In the genomic region with DNA sequence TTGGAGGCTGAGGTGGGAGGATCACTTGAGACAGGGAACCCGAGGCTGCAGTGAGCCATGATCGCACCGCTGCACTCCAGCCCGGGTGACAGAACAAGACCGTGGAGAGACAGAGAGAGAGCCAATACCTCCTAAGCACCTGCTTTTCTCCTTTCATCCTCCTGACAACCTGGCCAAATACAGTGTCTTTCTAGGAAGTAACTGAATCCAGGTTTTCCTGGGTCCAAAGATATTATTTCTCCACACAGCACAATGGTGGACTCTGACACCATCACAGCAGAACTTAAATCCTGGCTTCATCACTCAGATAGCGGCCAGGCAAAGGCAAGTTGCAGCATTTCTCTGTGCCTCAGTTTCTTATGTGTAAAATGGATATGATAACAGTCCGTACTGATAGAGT, we compare ENCODE assay signal across 18 cellular contexts. TPM values are rescaled to one million over a fixed set of nuclear protein-coding genes. Genes with fewer than 3 reads are reported as not detected.
A peak's percentile ranks its signal among the peaks of the same experiment; 100 is the strongest.
DNase-seq lines count a peak whose midpoint lies in the region; ATAC-seq, FAIRE-seq and TF ChIP-seq lines count a peak whose summit lies in the region.
"Had no signal": no experiment of that assay in that cellular context is flagged by ENCODE, and none has a peak within 500 bp of the region (broad histone marks: within the 10 kb centered on the region; RNA-seq: fewer than 3 reads in every experiment).

No MANE protein-coding gene starts in this region.

- intact Hi-C loops in heart right ventricle (cut with DNase I) (loop anchor here in 3 of 10 donors (2.0 kb wide), 1 partner anchor 32 kb away; no protein-coding TSS in a partner anchor), Right ventricle myocardium superior (cut with DNase I) (loop anchor here (2.0 kb wide), 1 partner anchor 16 kb away; no protein-coding TSS in a partner anchor), kidney (cut with DNase I) (no loop called here), sigmoid colon (cut with DNase I) (no loop called here), upper lobe of right lung (cut with DNase I) (no loop called here)

- TF ChIP-seq CTCF in heart right ventricle (IDR thresholded peaks at IDR 0.05) (no peak), kidney (IDR thresholded peaks at IDR 0.05; ENCODE audit: borderline replicate concordance, extremely low read depth, insufficient read depth) (no peak), sigmoid colon (IDR thresholded peaks at IDR 0.05) (no peak), upper lobe of right lung (IDR thresholded peaks at IDR 0.05) (no peak)

- DNase-seq in heart right ventricle (no peak), Right ventricle myocardium superior (no peak), kidney (no peak), sigmoid colon (peak; percentile 21), upper lobe of right lung (no peak), islet precursor cell (no peak), AG08396 (ENCODE audit: low spot score) (no peak), epidermal melanocyte (ENCODE audit: insufficient read length, low spot score) (no peak)
- DNase-seq: activated CD4-positive, alpha-beta T cell treated with anti-CD3 and anti-CD28 coated beads for 36 hours; activated effector memory CD4-positive, alpha-beta T cell treated with anti-CD3 and anti-CD28 coated beads, Interleukin-2, amount 50 U/mL, for 16 hours; IMR-90; MG63; NCI-H1694 treated with DMSO at 0.1 percent for 48 hours; NCI-H226; stimulated activated CD4-positive, alpha-beta T cell treated with anti-CD3 and anti-CD28 coated beads, Interleukin-1b, Interleukin-23, amount 100 ng/mL, for 48 hours had no signal

- peaks cover 0 to 9% (median 0%) of the 10 kb centered on the region in 11 donors for H3K9me3 ChIP-seq in heart right ventricle
- no peaks in the 10 kb centered on the region for H3K9me3 ChIP-seq in kidney (ENCODE audit: control insufficient read depth in 1 of 2, low read length in 2 of 2)
- no peaks in the 10 kb centered on the region for H3K9me3 ChIP-seq in sigmoid colon
- no peaks in the 10 kb centered on the region for H3K9me3 ChIP-seq in upper lobe of right lung
- H3K9me3 ChIP-seq: HAP-1 had no signal

- TF ChIP-seq EP300 in sigmoid colon (IDR thresholded peaks at IDR 0.05), result no peak

- H3K36me3 ChIP-seq in heart right ventricle, result no peaks in the 10 kb centered on the region
- H3K36me3 ChIP-seq in kidney (ENCODE audit: control insufficient read depth in 1 of 2, insufficient read depth in 2 of 2, low read length in 2 of 2), result no peaks in the 10 kb centered on the region
- no peaks in the 10 kb centered on the region for H3K36me3 ChIP-seq in sigmoid colon
- no peaks in the 10 kb centered on the region for H3K36me3 ChIP-seq in upper lobe of right lung
- H3K36me3 ChIP-seq: BLaER1 treated with 17β-estradiol and CSF1 and Interleukin-3, amounts not matched to agents 10 nM and 100 nM; HAP-1; MG63 had no signal

- 87 to 90% methylated on average over 7 of the region's 7 CpGs for WGBS in heart right ventricle, 2 donors
- 94 to 96% methylated on average over 7 of the region's 7 CpGs for WGBS in sigmoid colon, 2 donors

- peak overlapping the region in 4 of 10 donors; percentile 8 to 33 (median 25) for H3K4me3 ChIP-seq in heart right ventricle
- no peak overlapping the region for H3K4me3 ChIP-seq in kidney (ENCODE audit: low read length in 2 of 2)
- H3K4me3 ChIP-seq in sigmoid colon, result no peak overlapping the region
- H3K4me3 ChIP-seq in upper lobe of right lung, result no peak overlapping the region
- H3K4me3 ChIP-seq: BLaER1 treated with 17β-estradiol and CSF1 and Interleukin-3, amounts not matched to agents 10 nM and 100 nM; HAP-1; MG63 had no signal

- TF ChIP-seq POLR2A in sigmoid colon (IDR thresholded peaks at IDR 0.05), result no peak

- H3K4me1 ChIP-seq in heart right ventricle, result peaks cover 31 to 64% (median 46%) of the 10 kb centered on the region in 9 donors
- peaks cover 17% of the 10 kb centered on the region in 2 donors for H3K4me1 ChIP-seq in kidney (ENCODE audit: control insufficient read depth in 1 of 2, insufficient read depth in 1 of 2, low read depth in 1 of 2, low read length in 2 of 2)
- H3K4me1 ChIP-seq in sigmoid colon, result peaks cover 0 to 64% (median 45%) of the 10 kb centered on the region in 4 donors
- H3K4me1 ChIP-seq in upper lobe of right lung, result peaks cover 15% of the 10 kb centered on the region
- H3K4me1 ChIP-seq: HAP-1 had no signal

- no peak for FAIRE-seq in kidney (lab: Jason Lieb, UNC)
- FAIRE-seq: A204.1 had no signal

- no peaks in the 10 kb centered on the region for H3K27me3 ChIP-seq in heart right ventricle
- H3K27me3 ChIP-seq in sigmoid colon, result no peaks in the 10 kb centered on the region
- no peaks in the 10 kb centered on the region for H3K27me3 ChIP-seq in upper lobe of right lung
- H3K27me3 ChIP-seq: BLaER1 treated with 17β-estradiol and CSF1 and Interleukin-3, amounts not matched to agents 10 nM and 100 nM; MG63 had no signal

- H3K27ac ChIP-seq in heart right ventricle (peak overlapping the region; percentile 83 to 99 (median 95)), kidney (ENCODE audit: low read depth in 2 of 2, low read length in 2 of 2) (peak overlapping the region; percentile 72 to 82), sigmoid colon (peak overlapping the region; percentile 80 to 95 (median 84)), upper lobe of right lung (peak overlapping the region; percentile 77)
- H3K27ac ChIP-seq: BLaER1 treated with 17β-estradiol and CSF1 and Interleukin-3, amounts not matched to agents 10 nM and 100 nM had no signal

- H3K9ac ChIP-seq in kidney (ENCODE audit: low read length in 2 of 2), result peak overlapping the region in 1 of 2 donors; percentile 16
- H3K9ac ChIP-seq: BLaER1 treated with 17β-estradiol and CSF1 and Interleukin-3, amounts not matched to agents 10 nM and 100 nM had no signal

- ATAC-seq in heart right ventricle (no peak), Right ventricle myocardium superior (ENCODE audit: poor library complexity) (no peak), upper lobe of right lung (no peak)
- ATAC-seq: activated CD4-positive, alpha-beta T cell treated with anti-CD3 and anti-CD28 coated beads for 36 hours had no signal

RNA-seq across cellular contexts. Expression of gene DUSP1, which starts 21.9 kb away (rescaled TPM):
- 100 to 1,000 TPM in 7 of 10 donors, 10 to 100 TPM in 3; 55.7 to 215 (median 143) TPM for total RNA-seq in heart right ventricle
- polyA plus RNA-seq in heart right ventricle, result 10 to 100 TPM; 33.3 to 98.6 TPM
- 122 TPM for total RNA-seq in Right ventricle myocardium superior
- total RNA-seq in kidney, result 172 TPM
- polyA plus RNA-seq in kidney (ENCODE audit: insufficient read depth, low read depth, low replicate concordance), result 298 TPM
- 1,000 to 10,000 TPM in 1 of 4 donors, 100 to 1,000 TPM in 3; 449 to 1,033 (median 779) TPM for total RNA-seq in sigmoid colon
- 100 to 1,000 TPM in 2 of 3 donors, 10 to 100 TPM in 1; 99.9 to 253 (median 136) TPM for polyA plus RNA-seq in sigmoid colon
- 382 TPM for total RNA-seq in upper lobe of right lung
